In genomic region chr14:106153362-106153955, GRCh38 we compare ENCODE assay signal across 7 cellular contexts.
DNase-seq lines count a peak whose midpoint lies in the region; ATAC-seq and TF ChIP-seq lines count a peak whose summit lies in the region.
"Not testable (repeated sequence)": the region's sequence is repeated elsewhere in the genome, so short reads cannot be mapped to it uniquely, and the experiment has no call there.

No MANE protein-coding gene starts in this region.

- H3K4me1 Mint-ChIP-seq in T-helper 17 cell; endothelial cell (ENCODE audit: unreplicated experiment): not testable (repeated sequence)

- not testable (repeated sequence) for H3K27ac ChIP-seq in lung (ENCODE audit: low read depth in 1 of 2, low read length in 1 of 2)

- ATAC-seq in T-helper 17 cell; lung (ENCODE audit: insufficient read depth, low FRiP score): not testable (repeated sequence)

- H3K36me3 Mint-ChIP-seq in T-helper 17 cell (ENCODE audit: low read depth); endothelial cell (ENCODE audit: low read depth, unreplicated experiment): not testable (repeated sequence)

- peaks cover 15% of the 10 kb centered on the region for H3K27me3 Mint-ChIP-seq in T-helper 17 cell
- not testable (repeated sequence) for H3K27me3 Mint-ChIP-seq in endothelial cell (ENCODE audit: unreplicated experiment)

- H3K4me3 Mint-ChIP-seq in T-helper 17 cell = peak overlapping the region; percentile 63
- H3K4me3 Mint-ChIP-seq in endothelial cell (ENCODE audit: unreplicated experiment) = not testable (repeated sequence)

- peak overlapping the region; percentile 53 for H3K27ac Mint-ChIP-seq in T-helper 17 cell
- H3K27ac Mint-ChIP-seq in endothelial cell (ENCODE audit: unreplicated experiment) = not testable (repeated sequence)

- not testable (repeated sequence) for H3K9me3 ChIP-seq in T-helper 17 cell (ENCODE audit: control insufficient read depth, low read length, poor library complexity, severe bottlenecking); lung (ENCODE audit: control insufficient read depth in 2 of 2, insufficient read depth in 1 of 2, low read length in 1 of 2)

- not testable (repeated sequence) for H3K36me3 ChIP-seq in lung (ENCODE audit: control insufficient read depth in 2 of 2, insufficient read depth in 2 of 2, low read length in 2 of 2)

- TF ChIP-seq CTCF in GM10266 (IDR thresholded peaks at IDR 0.05; ENCODE audit: control insufficient read depth, insufficient read depth, low read depth, missing control alignments) = peak; percentile 82
- TF ChIP-seq CTCF in endothelial cell (IDR thresholded peaks at IDR 0.05; ENCODE audit: unreplicated experiment) = peak; percentile 73
- peak; percentile 45 for TF ChIP-seq CTCF in lung (IDR thresholded peaks at IDR 0.05; ENCODE audit: control extremely low read depth, extremely low read depth)

- 21 to 23% methylated on average over 17 of the region's 17 CpGs for WGBS in lung, 2 donors

- not testable (repeated sequence) for H3K4me3 ChIP-seq in lung

- H3K9me3 Mint-ChIP-seq in endothelial cell (ENCODE audit: unreplicated experiment) = peaks cover 18% of the 10 kb centered on the region

- not testable (repeated sequence) for H3K4me1 ChIP-seq in lung (ENCODE audit: control insufficient read depth in 2 of 2, insufficient read depth in 2 of 2, low read length in 2 of 2)

- H3K27me3 ChIP-seq in lung (ENCODE audit: control insufficient read depth, insufficient read depth) = not testable (repeated sequence)

- DNase-seq in GM10266 (ENCODE audit: extremely low spot score) = not testable (repeated sequence)
- peak; percentile 2 for DNase-seq in NCI-H2029 (lab: John Stamatoyannopoulos, UW)
- DNase-seq in T-helper 17 cell = peak; percentile 55 to 87 (median 76)
- peak; percentile 75 for DNase-seq in activated T-helper 1 cell treated with Interleukin-2 at 50 U/mL for 16 hours (ENCODE audit: low read depth)
- peak; percentile 41 for DNase-seq in endothelial cell (ENCODE audit: low spot score)
- peak; percentile 84 for DNase-seq in lung (ENCODE audit: low spot score)
- DNase-seq in stimulated activated CD4-positive, alpha-beta T cell treated with anti-CD3 and anti-CD28 coated beads, Interleukin-2, amount 100 ng/mL, for 4 hours (ENCODE audit: low read depth) = peak; percentile 59
